9 cellular contexts compared by ENCODE assay signal in genomic region chr10:117609095-117609821, GRCh38.
DNase-seq lines count a peak whose midpoint lies in the region; ATAC-seq, FAIRE-seq and TF ChIP-seq lines count a peak whose summit lies in the region.
"Had no signal": no experiment of that assay in that cellular context is flagged by ENCODE, and none has a peak within 500 bp of the region (broad histone marks: within the 10 kb centered on the region; RNA-seq: fewer than 3 reads in every experiment).

No MANE protein-coding gene starts in this region.

- H3K27ac ChIP-seq in heart left ventricle (peak overlapping the region in 4 of 12 donors; percentile 25 to 45 (median 36)), small intestine (ENCODE audit: low read depth in 1 of 2, low read length in 1 of 2) (no peak overlapping the region), esophagus squamous epithelium (peak overlapping the region in 2 of 4 donors; percentile 13 to 61)

- WGBS in heart left ventricle, 4 donors = 10 to 24% (median 19%) methylated on average over 5 of the region's 5 CpGs
- 28 to 30% (median 30%) methylated on average over 5 of the region's 5 CpGs for WGBS in small intestine, 3 donors
- 14 to 25% methylated on average over 4 to 5 of the region's 5 CpGs for WGBS in esophagus squamous epithelium, 2 donors

- TF ChIP-seq CTCF in heart left ventricle (IDR thresholded peaks at IDR 0.05) (no peak), esophagus squamous epithelium (IDR thresholded peaks at IDR 0.05) (no peak)

- no peak for FAIRE-seq in small intestine (lab: Jason Lieb, UNC)

- intact Hi-C loops in heart left ventricle (cut with DNase I) = no loop called here
- intact Hi-C loops in esophagus squamous epithelium (cut with DNase I) = no loop called here

- H3K4me1 ChIP-seq in heart left ventricle = peaks cover 0 to 14% (median 0%) of the 10 kb centered on the region in 12 donors
- H3K4me1 ChIP-seq in small intestine (ENCODE audit: control insufficient read depth in 2 of 2, insufficient read depth in 1 of 2, low read depth in 1 of 2, low read length in 1 of 2) = no peaks in the 10 kb centered on the region
- H3K4me1 ChIP-seq in esophagus squamous epithelium = no peaks in the 10 kb centered on the region

- H3K4me3 ChIP-seq in heart left ventricle (no peak overlapping the region), skeletal muscle cell (ENCODE audit: low read depth, low read length) (no peak overlapping the region), small intestine (ENCODE audit: low read depth in 1 of 2, low read length in 2 of 2) (no peak overlapping the region), esophagus squamous epithelium (no peak overlapping the region)

- H3K36me3 ChIP-seq in heart left ventricle (no peaks in the 10 kb centered on the region), small intestine (ENCODE audit: control insufficient read depth in 2 of 2, insufficient read depth in 2 of 2, low read length in 2 of 2) (no peaks in the 10 kb centered on the region), esophagus squamous epithelium (no peaks in the 10 kb centered on the region)

- H3K9me3 ChIP-seq in heart left ventricle = no peaks in the 10 kb centered on the region
- H3K9me3 ChIP-seq in small intestine (ENCODE audit: control insufficient read depth, low read depth) = no peaks in the 10 kb centered on the region
- no peaks in the 10 kb centered on the region for H3K9me3 ChIP-seq in esophagus squamous epithelium

- H3K27me3 ChIP-seq in heart left ventricle (peaks cover 0 to 22% (median 0%) of the 10 kb centered on the region in 9 donors), small intestine (ENCODE audit: control insufficient read depth in 2 of 2, insufficient read depth in 2 of 2, low read length in 2 of 2) (no peaks in the 10 kb centered on the region), esophagus squamous epithelium (no peaks in the 10 kb centered on the region)

- peak; percentile 55 to 95 (median 66) for ATAC-seq in heart left ventricle
- ATAC-seq: esophagus mucosa had no signal

- peak; percentile 69 for DNase-seq in GOT3 (lab: John Stamatoyannopoulos, UW)
- peak; percentile 15 for DNase-seq in RKO (ENCODE audit: low spot score)
- peak in 3 of 5 donors; percentile 22 to 54 (median 49) for DNase-seq in heart left ventricle
- peak; percentile 84 for DNase-seq in skeletal muscle cell (ENCODE audit: low read depth)
- DNase-seq in activated CD8-positive, alpha-beta memory T cell treated with anti-CD3 and anti-CD28 coated beads, Interleukin-2, amount 50 U/mL, for 4 hours = no peak
- DNase-seq in small intestine = no peak
- no peak for DNase-seq in SHP77 treated with DMSO at 0.1 percent for 48 hours (lab: John Stamatoyannopoulos, UW)
- DNase-seq in esophagus squamous epithelium (lab: John Stamatoyannopoulos, UW) = no peak

- TF ChIP-seq POLR2A in heart left ventricle (IDR thresholded peaks at IDR 0.05) (no peak), esophagus squamous epithelium (IDR thresholded peaks at IDR 0.05) (no peak)

Comparison
In these comparisons a context has a peak if more than half of its experiments do, and no peak if none do; other contexts are left out.
1. DNase-seq: peak in GOT3 (single experiment), RKO (single experiment), heart left ventricle (3 of 5) and skeletal muscle cell (single experiment); none in activated CD8-positive, alpha-beta memory T cell treated with anti-CD3 and anti-CD28 coated beads, Interleukin-2, amount 50 U/mL, for 4 hours (single experiment), small intestine (single experiment), SHP77 treated with DMSO at 0.1 percent for 48 hours (single experiment) and esophagus squamous epithelium (single experiment).